In the genomic region with DNA sequence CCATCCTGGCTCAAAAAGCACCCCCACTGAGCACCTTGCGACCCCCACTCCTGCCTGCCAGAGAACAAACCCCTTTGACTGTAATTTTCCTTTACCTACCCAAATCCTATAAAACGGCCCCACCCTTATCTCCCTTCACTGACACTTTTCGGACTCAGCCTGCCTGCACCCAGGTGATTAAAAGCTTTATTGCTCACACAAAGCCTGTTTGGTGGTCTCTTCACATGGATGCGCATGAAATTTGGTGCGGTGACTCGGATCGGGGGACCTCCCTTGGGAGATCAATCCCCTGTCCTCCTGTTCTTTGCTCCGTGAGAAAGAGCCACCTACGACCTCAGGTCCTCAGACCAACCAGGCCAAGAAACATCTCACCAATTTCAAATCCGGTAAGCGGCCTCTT, we compare ENCODE assay signal across 1 cellular context. TPM values are rescaled to one million over a fixed set of nuclear protein-coding genes. Genes with fewer than 3 reads are reported as not detected.
"Had no signal": no experiment of that assay in that cellular context is flagged by ENCODE, and none has a peak within 500 bp of the region (broad histone marks: within the 10 kb centered on the region; RNA-seq: fewer than 3 reads in every experiment).

No MANE protein-coding gene starts in this region.

RNA-seq across cellular contexts. Expression of gene SSTR1, which starts 16.9 kb away (rescaled TPM):
- total RNA-seq: SJCRH30 had no signal
